20 cellular contexts compared by ENCODE assay signal in genomic region chr1:67610450-67610849, GRCh38.
DNase-seq lines count a peak whose midpoint lies in the region; ATAC-seq and TF ChIP-seq lines count a peak whose summit lies in the region.
"Had no signal": no experiment of that assay in that cellular context is flagged by ENCODE, and none has a peak within 500 bp of the region (broad histone marks: within the 10 kb centered on the region; RNA-seq: fewer than 3 reads in every experiment).

No MANE protein-coding gene starts in this region.

- intact Hi-C loops in activated CD4-positive, alpha-beta memory T cell treated with anti-CD3 and anti-CD28 coated beads for 36 hours (cut with micrococcal nuclease) = no loop called here

- H3K4me1 Mint-ChIP-seq in activated CD4-positive, alpha-beta memory T cell treated with anti-CD3 and anti-CD28 coated beads for 36 hours (ENCODE audit: low read depth) = peaks cover 6% of the 10 kb centered on the region
- peaks cover 3% of the 10 kb centered on the region for H3K4me1 Mint-ChIP-seq in T-helper 2 cell treated with Interferon-gamma antibody and Interleukin-4, amounts not matched to agents 5 μg/mL and 100 μg/mL, for 36 hours (ENCODE audit: low read depth)

- no peaks in the 10 kb centered on the region for H3K79me2 ChIP-seq in osteoblast (ENCODE audit: insufficient read depth, low read length)

- POLR2A ChIA-PET in activated CD4-positive, alpha-beta memory T cell treated with anti-CD3 and anti-CD28 coated beads for 36 hours (lab: Charles Lee) = no interaction called here

- H3K36me3 ChIP-seq in osteoblast (ENCODE audit: insufficient read depth, low read length) = no peaks in the 10 kb centered on the region
- H3K36me3 ChIP-seq: esophagus muscularis mucosa, right atrium auricular region had no signal

- H3K9me3 ChIP-seq in osteoblast (ENCODE audit: low read depth, low read length) = no peaks in the 10 kb centered on the region
- H3K9me3 ChIP-seq: A549, Caco-2, esophagus muscularis mucosa, right atrium auricular region had no signal

- peaks cover 2% of the 10 kb centered on the region for H3K4me1 ChIP-seq in osteoblast (ENCODE audit: insufficient read depth, low read length)
- H3K4me1 ChIP-seq: Caco-2, right atrium auricular region had no signal

- no peak overlapping the region for H3K4me2 ChIP-seq in osteoblast (ENCODE audit: insufficient read depth, low read length)
- H3K4me2 ChIP-seq: A549 had no signal

- H3K27ac ChIP-seq in osteoblast (ENCODE audit: low read depth, low read length) = no peak overlapping the region
- H3K27ac ChIP-seq: A549, esophagus muscularis mucosa, right atrium auricular region had no signal

- no peak for TF ChIP-seq CTCF in osteoblast (IDR thresholded peaks at IDR 0.05; ENCODE audit: extremely low read depth, low read depth, low read length)

- no peak overlapping the region for H3K27ac Mint-ChIP-seq in activated CD4-positive, alpha-beta memory T cell treated with anti-CD3 and anti-CD28 coated beads for 36 hours
- no peak overlapping the region for H3K27ac Mint-ChIP-seq in T-helper 2 cell treated with Interferon-gamma antibody and Interleukin-4, amounts not matched to agents 5 μg/mL and 100 μg/mL, for 36 hours
- H3K27ac Mint-ChIP-seq: activated naive CD4-positive, alpha-beta T cell treated with anti-CD3 and anti-CD28 coated beads, Interleukin-2, amount 50 U/mL, for 24 hours had no signal

- H4K20me1 ChIP-seq in osteoblast (ENCODE audit: insufficient read depth, low read length) = no peaks in the 10 kb centered on the region

- no peak overlapping the region for H2AFZ ChIP-seq in osteoblast (ENCODE audit: low read length)

- no peak overlapping the region for H3K4me3 Mint-ChIP-seq in activated CD4-positive, alpha-beta memory T cell treated with anti-CD3 and anti-CD28 coated beads for 36 hours
- no peak overlapping the region for H3K4me3 Mint-ChIP-seq in T-helper 2 cell treated with Interferon-gamma antibody and Interleukin-4, amounts not matched to agents 5 μg/mL and 100 μg/mL, for 36 hours
- H3K4me3 Mint-ChIP-seq: activated naive CD4-positive, alpha-beta T cell treated with anti-CD3 and anti-CD28 coated beads, Interleukin-2, amount 50 U/mL, for 24 hours; naive thymus-derived CD4-positive, alpha-beta T cell had no signal

- no peaks in the 10 kb centered on the region for H3K27me3 Mint-ChIP-seq in activated CD4-positive, alpha-beta memory T cell treated with anti-CD3 and anti-CD28 coated beads for 36 hours
- H3K27me3 Mint-ChIP-seq in T-helper 2 cell treated with Interferon-gamma antibody and Interleukin-4, amounts not matched to agents 5 μg/mL and 100 μg/mL, for 36 hours (ENCODE audit: low read depth) = no peaks in the 10 kb centered on the region

- no peak overlapping the region for H3K4me3 ChIP-seq in osteoblast (ENCODE audit: insufficient read depth, low read length)
- H3K4me3 ChIP-seq: A549, esophagus muscularis mucosa, right atrium auricular region had no signal

- CTCF ChIA-PET in activated CD4-positive, alpha-beta memory T cell treated with anti-CD3 and anti-CD28 coated beads for 36 hours (lab: Charles Lee) = no interaction called here

- no peaks in the 10 kb centered on the region for H3K36me3 Mint-ChIP-seq in activated CD4-positive, alpha-beta memory T cell treated with anti-CD3 and anti-CD28 coated beads for 36 hours
- no peaks in the 10 kb centered on the region for H3K36me3 Mint-ChIP-seq in T-helper 2 cell treated with Interferon-gamma antibody and Interleukin-4, amounts not matched to agents 5 μg/mL and 100 μg/mL, for 36 hours (ENCODE audit: low read depth)
- H3K36me3 Mint-ChIP-seq: activated naive CD4-positive, alpha-beta T cell treated with anti-CD3 and anti-CD28 coated beads, Interleukin-2, amount 50 U/mL, for 24 hours; naive thymus-derived CD4-positive, alpha-beta T cell had no signal

- H3K27me3 ChIP-seq in osteoblast (ENCODE audit: insufficient read depth, low read length) = no peaks in the 10 kb centered on the region
- H3K27me3 ChIP-seq: esophagus muscularis mucosa, right atrium auricular region had no signal

- DNase-seq in AG08395 (ENCODE audit: low spot score) (peak; percentile 12), astrocyte of the hippocampus (ENCODE audit: low read depth, low spot score) (peak; percentile 21), osteoblast (ENCODE audit: insufficient read length, low spot score, missing footprints) (no peak), HCEC 1CT (no peak)
- DNase-seq in activated CD4-positive, alpha-beta memory T cell treated with anti-CD3 and anti-CD28 coated beads for 36 hours = no peak
- DNase-seq in T-helper 2 cell treated with Interferon-gamma antibody and Interleukin-4, amounts not matched to agents 5 μg/mL and 100 μg/mL, for 36 hours (ENCODE audit: low spot score) = no peak
- DNase-seq: activated T-cell treated with anti-CD3 and anti-CD28 coated beads, Interleukin-2, amount 50 U/mL, for 48 hours; Caco-2; effector CD8-positive, alpha-beta T cell; left colon; naive thymus-derived CD4-positive, alpha-beta T cell; NCI-H187 treated with DMSO at 0.1 percent for 48 hours; stimulated activated CD4-positive, alpha-beta T cell treated with anti-CD3 and anti-CD28 coated beads, Interleukin-12 subunit alpha, Interleukin-12 subunit beta, amount 100 ng/mL, for 4 hours; substantia nigra had no signal

- no peaks in the 10 kb centered on the region for H3K9me3 Mint-ChIP-seq in activated CD4-positive, alpha-beta memory T cell treated with anti-CD3 and anti-CD28 coated beads for 36 hours
- no peaks in the 10 kb centered on the region for H3K9me3 Mint-ChIP-seq in T-helper 2 cell treated with Interferon-gamma antibody and Interleukin-4, amounts not matched to agents 5 μg/mL and 100 μg/mL, for 36 hours

- ATAC-seq in GM19397 (IDR thresholded peaks at IDR 0.05; ENCODE audit: unreplicated experiment) = peak; percentile 4
- ATAC-seq in HG03432 (IDR thresholded peaks at IDR 0.05; ENCODE audit: unreplicated experiment) = peak; percentile 27
- ATAC-seq: A549; left colon; naive thymus-derived CD4-positive, alpha-beta T cell had no signal

Comparison
In these comparisons a context has a peak if more than half of its experiments do, and no peak if none do; other contexts are left out.
1. DNase-seq: peak in AG08395 (single experiment) and astrocyte of the hippocampus (single experiment); none in activated CD4-positive, alpha-beta memory T cell treated with anti-CD3 and anti-CD28 coated beads for 36 hours (single experiment), osteoblast (single experiment), HCEC 1CT (single experiment) and T-helper 2 cell treated with Interferon-gamma antibody and Interleukin-4, amounts not matched to agents 5 μg/mL and 100 μg/mL, for 36 hours (single experiment).